Comparison of ENCODE assay signal across 9 cellular contexts in the genomic region with DNA sequence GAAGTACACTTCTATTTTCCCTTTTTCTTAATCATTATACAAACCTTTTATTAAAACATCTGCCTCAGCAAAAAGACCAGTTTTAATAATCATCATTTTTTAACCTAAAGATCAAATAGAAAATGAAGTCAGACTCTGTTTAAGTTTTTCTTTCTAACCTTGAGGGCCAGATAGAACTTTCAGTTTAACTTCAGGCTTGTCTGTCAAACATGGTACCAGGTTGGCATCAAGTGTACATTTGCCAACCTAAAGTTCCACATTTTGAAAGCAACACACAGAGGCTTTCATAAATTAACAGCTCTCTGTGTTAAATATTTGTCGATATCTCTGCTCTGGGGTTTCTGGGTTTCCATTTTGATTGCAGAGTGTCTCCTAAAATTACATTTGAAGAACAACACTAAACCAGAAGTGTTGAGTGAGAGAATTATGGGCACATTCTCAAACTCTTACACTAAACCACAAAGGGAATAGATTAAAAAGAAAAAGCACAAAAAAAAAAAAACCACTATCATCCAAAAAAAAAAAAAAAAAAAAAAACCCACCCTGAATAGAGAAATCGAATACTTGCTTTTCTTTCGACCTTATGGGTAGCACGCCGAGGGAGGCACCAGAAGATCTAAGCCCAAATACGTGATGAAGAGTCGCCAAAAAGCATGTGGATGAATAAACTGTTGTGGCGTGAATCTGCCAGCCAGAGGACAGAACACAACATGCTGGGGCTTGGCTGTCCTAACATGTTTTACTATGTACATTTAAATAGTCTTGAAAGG.
DNase-seq lines count a peak whose midpoint lies in the region; FAIRE-seq and TF ChIP-seq lines count a peak whose summit lies in the region.
"Had no signal": no experiment of that assay in that cellular context is flagged by ENCODE, and none has a peak within 500 bp of the region (broad histone marks: within the 10 kb centered on the region; RNA-seq: fewer than 3 reads in every experiment).

No MANE protein-coding gene starts in this region.

- H3K4me3 ChIP-seq in AG09309 (ENCODE audit: control insufficient read depth, low read depth, low read length): peak overlapping the region; percentile 20; the same call in 1 of the 2 replicates
- H3K4me3 ChIP-seq in epithelial cell of esophagus (ENCODE audit: low read length): peak overlapping the region; percentile 62
- H3K4me3 ChIP-seq: HAP-1 had no signal

- DNase-seq in AG09309 (ENCODE audit: low read depth) (no peak), NCI-H2171 (lab: John Stamatoyannopoulos, UW) (peak; percentile 49), epithelial cell of esophagus (ENCODE audit: low read depth) (peak; percentile 83), dedifferentiated amniotic fluid mesenchymal stem cell (ENCODE audit: extremely low spot score) (no peak), GF-D8 (lab: John Stamatoyannopoulos, UW) (no peak), HuH-7.5 (ENCODE audit: low spot score) (no peak), HTR-8/SVneo (ENCODE audit: insufficient read length, low spot score) (no peak)

- peaks cover 3% of the 10 kb centered on the region for H3K27me3 Mint-ChIP-seq in nephron (ENCODE audit: low read depth)

- peak overlapping the region; percentile 34 to 84 (median 49) for H3K27ac Mint-ChIP-seq in nephron

- peak overlapping the region in 2 of 3 experiments; percentile 37 to 83 for H3K4me3 Mint-ChIP-seq in nephron

- H3K9me3 Mint-ChIP-seq in nephron: no peaks in the 10 kb centered on the region

- no peaks in the 10 kb centered on the region for H3K36me3 Mint-ChIP-seq in nephron (ENCODE audit: low read depth)

- peaks cover 73% of the 10 kb centered on the region for H3K4me1 Mint-ChIP-seq in nephron

- no peak for FAIRE-seq in HTR-8/SVneo (lab: Jason Lieb, UNC)

- no peak for TF ChIP-seq CTCF in AG09309 (IDR thresholded peaks at IDR 0.05; ENCODE audit: control insufficient read depth, insufficient read depth, low read depth, low read length, missing control alignments)
- no peak for TF ChIP-seq CTCF in epithelial cell of esophagus (IDR thresholded peaks at IDR 0.05; ENCODE audit: insufficient read depth, low read depth, low read length, missing control alignments)
- no peak for TF ChIP-seq CTCF in nephron (IDR thresholded peaks at IDR 0.05; ENCODE audit: unreplicated experiment in 3 of 3)

Comparison
In these comparisons a context has a peak if more than half of its experiments do, and no peak if none do; other contexts are left out.
1. DNase-seq: peak in NCI-H2171 (single experiment) and epithelial cell of esophagus (single experiment); none in AG09309 (single experiment), dedifferentiated amniotic fluid mesenchymal stem cell (single experiment), GF-D8 (single experiment), HuH-7.5 (single experiment) and HTR-8/SVneo (single experiment).